In genomic region chr14:34000396-34000795, GRCh38 we compare ENCODE assay signal across 16 cellular contexts. TPM values are rescaled to one million over a fixed set of nuclear protein-coding genes. Genes with fewer than 3 reads are reported as not detected.
DNase-seq lines count a peak whose midpoint lies in the region; ATAC-seq, FAIRE-seq and TF ChIP-seq lines count a peak whose summit lies in the region.
"Had no signal": no experiment of that assay in that cellular context is flagged by ENCODE, and none has a peak within 500 bp of the region (broad histone marks: within the 10 kb centered on the region; RNA-seq: fewer than 3 reads in every experiment).

No MANE protein-coding gene starts in this region.

- TF ChIP-seq EP300 in HepG2 (IDR thresholded peaks at IDR 0.05; ENCODE audit: low read depth in 2 of 2, low read length in 2 of 2) (no peak), HepG2 (CRISPR knock-in tag; IDR thresholded peaks at IDR 0.05; ENCODE audit: borderline replicate concordance) (no peak), K562 (IDR thresholded peaks at IDR 0.05; ENCODE audit: low read length) (no peak)

- no peak overlapping the region for H3K14ac ChIP-seq in trophoblast cell (ENCODE audit: low read length)

- peaks cover 0 to 20% of the 10 kb centered on the region in 2 experiments; a peak in 1 of 5 replicates for H3K27me3 ChIP-seq in HepG2 (ENCODE audit: control insufficient read depth in 1 of 2, insufficient read depth in 2 of 2, low read length in 2 of 2)
- no peaks in the 10 kb centered on the region for H3K27me3 ChIP-seq in right lobe of liver
- H3K27me3 ChIP-seq in K562 (ENCODE audit: control insufficient read depth in 2 of 2, insufficient read depth in 2 of 2, low read length in 2 of 2) = no peaks in the 10 kb centered on the region
- H3K27me3 ChIP-seq in trophoblast cell (ENCODE audit: insufficient read depth, low read length) = no peaks in the 10 kb centered on the region

- no peak overlapping the region for H3K18ac ChIP-seq in trophoblast cell (ENCODE audit: low read length)

- H2BK120ac ChIP-seq in trophoblast cell (ENCODE audit: insufficient read depth, low read length, poor library complexity) = no peak overlapping the region

- FAIRE-seq in HepG2 (lab: Jason Lieb, UNC) (no peak), K562 (lab: Jason Lieb, UNC) (no peak)

- H3K4ac ChIP-seq in trophoblast cell (ENCODE audit: low read depth, low read length) = no peak overlapping the region

- H2BK5ac ChIP-seq in trophoblast cell (ENCODE audit: low read depth, low read length, poor library complexity) = no peak overlapping the region

- no peak for TF ChIP-seq POLR2A in HepG2 (IDR thresholded peaks at IDR 0.05; ENCODE audit: insufficient read depth in 1 of 2, low read depth in 2 of 2, low read length in 2 of 2)
- no peak for TF ChIP-seq POLR2A in right lobe of liver (IDR thresholded peaks at IDR 0.05)
- TF ChIP-seq POLR2A in K562 (conservative IDR thresholded peaks at IDR 0.05) = no peak
- no peak for TF ChIP-seq POLR2A in erythroblast (IDR thresholded peaks at IDR 0.05; ENCODE audit: low read length)

- H3K79me1 ChIP-seq in trophoblast cell (ENCODE audit: low read length) = no peaks in the 10 kb centered on the region

- H3K9me1 ChIP-seq in K562 (ENCODE audit: control insufficient read depth, insufficient read depth, low read length) = no peaks in the 10 kb centered on the region

- DNase-seq in HepG2 (ENCODE audit: low spot score) = no peak
- no peak for DNase-seq in right lobe of liver
- no peak for DNase-seq in K562 (ENCODE audit: extremely low read depth in 1 of 4, low spot score in 3 of 4)
- DNase-seq in trophoblast cell = peak; percentile 52 to 61
- no peak for DNase-seq in erythroblast (lab: John Stamatoyannopoulos, UW)
- no peak for DNase-seq in NCI-H1436 (lab: John Stamatoyannopoulos, UW)
- DNase-seq: ACHN; C1 segment of cervical spinal cord; CD4-positive, alpha-beta memory T cell; DND-41; GDM1; HCEC 1CT; HFFc6 had no signal

- H3K79me2 ChIP-seq in HepG2 (ENCODE audit: insufficient read depth, low read length) = no peaks in the 10 kb centered on the region
- no peaks in the 10 kb centered on the region for H3K79me2 ChIP-seq in K562 (ENCODE audit: control insufficient read depth, insufficient read depth, low read length)
- no peaks in the 10 kb centered on the region for H3K79me2 ChIP-seq in trophoblast cell (ENCODE audit: control insufficient read depth, insufficient read depth, low read length, poor library complexity)

- H2AFZ ChIP-seq in HepG2 (ENCODE audit: low read length) = no peak overlapping the region
- H2AFZ ChIP-seq in K562 (ENCODE audit: low read depth, low read length) = peak overlapping the region; percentile 51
- H2AFZ ChIP-seq in trophoblast cell (ENCODE audit: insufficient read depth, low read length, poor library complexity) = no peak overlapping the region

- TF ChIP-seq RAD21 in HepG2 (CRISPR knock-in tag; IDR thresholded peaks at IDR 0.05) (no peak), K562 (CRISPR knock-in tag; conservative IDR thresholded peaks at IDR 0.05 in 1 of 2, IDR thresholded peaks at IDR 0.05 in 1 of 2) (no peak)

- CTCF ChIA-PET in HepG2 (lab: Yijun Ruan, JAX; ENCODE audit: low intra/inter-chr PET ratio, low total read pairs) (no interaction called here), K562 (lab: Yijun Ruan, JAX; ENCODE audit: low intra/inter-chr PET ratio) (interaction anchor here (0.6 kb wide), 1 partner anchor 1050 kb away, joined by 3 read pairs; no protein-coding TSS in a partner anchor)

- no peak for TF ChIP-seq CTCF in HepG2 (CRISPR knock-in tag; IDR thresholded peaks at IDR 0.05)
- TF ChIP-seq CTCF in right lobe of liver (IDR thresholded peaks at IDR 0.05) = no peak
- TF ChIP-seq CTCF in K562 (IDR thresholded peaks at IDR 0.05 in 2 of 3, conservative IDR thresholded peaks at IDR 0.05 in 1 of 3; ENCODE audit: insufficient read depth in 2 of 3, low read depth in 1 of 3, low read length in 3 of 3) = no peak

- no peak overlapping the region for H3K9ac ChIP-seq in HepG2 (ENCODE audit: insufficient read depth, low read depth, low read length)
- no peak overlapping the region for H3K9ac ChIP-seq in K562 (ENCODE audit: insufficient read depth in 1 of 2, low read depth in 2 of 2, low read length in 2 of 2)
- H3K9ac ChIP-seq in trophoblast cell (ENCODE audit: low read length) = no peak overlapping the region

- no peak overlapping the region for H3K27ac ChIP-seq in HepG2 (ENCODE audit: extremely low read length, insufficient read depth, low read length)
- H3K27ac ChIP-seq in right lobe of liver = no peak overlapping the region
- H3K27ac ChIP-seq in K562 (ENCODE audit: extremely low read depth, low read depth, low read length) = no peak overlapping the region
- no peak overlapping the region for H3K27ac ChIP-seq in trophoblast cell (ENCODE audit: low read depth, low read length)
- H3K27ac ChIP-seq: HL-60 had no signal

- no peak overlapping the region for H4K91ac ChIP-seq in trophoblast cell (ENCODE audit: low read depth, low read length)

- ATAC-seq in HepG2 (peak; percentile 43), right lobe of liver (no peak), K562 (peak; percentile 44; the same call in 1 of the 3 replicates), HG03097 (IDR thresholded peaks at IDR 0.05; ENCODE audit: low FRiP score, unreplicated experiment) (no peak), HG02938 (IDR thresholded peaks at IDR 0.05; ENCODE audit: unreplicated experiment) (no peak)

- no peaks in the 10 kb centered on the region for H3K36me3 ChIP-seq in HepG2 (replicated peaks in 1 of 2; ENCODE audit: control insufficient read depth in 1 of 2, insufficient read depth in 2 of 2, low read length in 2 of 2)
- H3K36me3 ChIP-seq in right lobe of liver = no peaks in the 10 kb centered on the region
- H3K36me3 ChIP-seq in K562 (ENCODE audit: control insufficient read depth, insufficient read depth, low read length) = no peaks in the 10 kb centered on the region
- no peaks in the 10 kb centered on the region for H3K36me3 ChIP-seq in trophoblast cell (ENCODE audit: control insufficient read depth in 1 of 2, insufficient read depth in 2 of 2, low read length in 2 of 2)

- no peak overlapping the region for H2BK12ac ChIP-seq in trophoblast cell (ENCODE audit: low read length)

- in situ Hi-C loops in HepG2 (cut with HindIII; ENCODE audit: extremely low pct_ligation_motif_present, low pct_unique_long_range_greater_than_20kb) (no loop called here), K562 (cut with MboI) (loop anchor here (10.0 kb wide), 1 partner anchor 54 kb away; no protein-coding TSS in a partner anchor)

- POLR2A ChIA-PET in HepG2 (lab: Yijun Ruan, JAX) (no interaction called here), K562 (lab: Yijun Ruan, JAX) (interaction anchor here (1.1 kb wide), 1 partner anchor 35 kb away, joined by 3 read pairs; no protein-coding TSS in a partner anchor)

- H3K23ac ChIP-seq in trophoblast cell (ENCODE audit: low read length) = no peak overlapping the region

- H3K9me3 ChIP-seq in HepG2 (ENCODE audit: low read length) = no peaks in the 10 kb centered on the region
- no peaks in the 10 kb centered on the region for H3K9me3 ChIP-seq in right lobe of liver
- H3K9me3 ChIP-seq in K562 (replicated peaks; ENCODE audit: control insufficient read depth, insufficient read depth, low read depth, low read length) = no peaks in the 10 kb centered on the region
- peaks cover under 1% of the 10 kb centered on the region for H3K9me3 ChIP-seq in trophoblast cell (ENCODE audit: insufficient read depth, low read depth, low read length)

- H3K4me3 ChIP-seq in HepG2 (replicated peaks in 1 of 3; ENCODE audit: insufficient read depth in 1 of 3, low read depth in 2 of 3, low read length in 3 of 3) = no peak overlapping the region
- H3K4me3 ChIP-seq in right lobe of liver = no peak overlapping the region
- H3K4me3 ChIP-seq in K562 = no peak overlapping the region
- H3K4me3 ChIP-seq in trophoblast cell (ENCODE audit: low read depth, low read length) = no peak overlapping the region

- BruUV-seq in HepG2 (replicated peaks; lab: Mats Ljungman, UMichigan) (no TSS peak), K562 (replicated peaks; lab: Mats Ljungman, UMichigan) (no TSS peak)

- H3K4me1 ChIP-seq in HepG2 (ENCODE audit: insufficient read depth, low read length) (peaks cover 3% of the 10 kb centered on the region; the same call in 1 of the 2 replicates), right lobe of liver (no peaks in the 10 kb centered on the region), K562 (replicated peaks in 1 of 2; ENCODE audit: control insufficient read depth in 2 of 2, insufficient read depth in 2 of 2, low read length in 2 of 2) (peaks cover 0 to 13% of the 10 kb centered on the region in 2 experiments; a peak in 3 of 5 replicates), trophoblast cell (ENCODE audit: control insufficient read depth in 1 of 2, insufficient read depth in 2 of 2, low read length in 2 of 2) (no peaks in the 10 kb centered on the region)

- H3K4me2 ChIP-seq in HepG2 (ENCODE audit: low read depth, low read length) (no peak overlapping the region), K562 (ENCODE audit: insufficient read depth, low read length) (no peak overlapping the region), trophoblast cell (ENCODE audit: low read length) (no peak overlapping the region)

- no peak overlapping the region for H4K12ac ChIP-seq in trophoblast cell (ENCODE audit: low read depth, low read length)

- no peak overlapping the region for H4K8ac ChIP-seq in trophoblast cell (ENCODE audit: low read depth, low read length)

- 69% methylated on average over 4 of the region's 4 CpGs for WGBS in HepG2 (ENCODE audit: low lambda C conversion rate)
- 79% methylated on average over 4 of the region's 4 CpGs for WGBS in right lobe of liver (ENCODE audit: insufficient coverage, low coverage, low lambda C conversion rate, missing lambda C conversion rate)
- 71% methylated on average over 4 of the region's 4 CpGs for WGBS in K562 (ENCODE audit: insufficient coverage, low coverage, missing lambda C conversion rate)
- WGBS in trophoblast cell (ENCODE audit: extremely low coverage, insufficient coverage, insufficient read length) = no CpG with 5 or more reads among the region's 4 CpGs

- intact Hi-C loops in HepG2 (cut with micrococcal nuclease; ENCODE audit: unreplicated experiment) = no loop called here
- intact Hi-C loops in right lobe of liver (cut with DNase I) = no loop called here
- intact Hi-C loops in K562 (cut with micrococcal nuclease) = no loop called here

- no peak overlapping the region for H2AK5ac ChIP-seq in trophoblast cell (ENCODE audit: low read length)

- H4K20me1 ChIP-seq in HepG2 (ENCODE audit: insufficient read depth, low read length) (no peaks in the 10 kb centered on the region), K562 (replicated peaks; ENCODE audit: control insufficient read depth, insufficient read depth, low read length) (no peaks in the 10 kb centered on the region)

RNA-seq across cellular contexts. Expression of gene EGLN3, which starts 49.5 kb away (rescaled TPM):
- total RNA-seq in HepG2 (2016; rRNA removed; fragmentation: Illumina TruSeq; extraction: Trizol) (0.18 TPM in 2 replicates), right lobe of liver (10 to 100 TPM in 1 of 6 experiments, 1 to 10 TPM in 5; 1.9 to 25.4 (median 2.1) TPM), K562 (2014; rRNA removed) (5.8 and 9.4 TPM in 2 replicates), K562 (2014; rRNA removed; fragmentation: Illumina TruSeq; extraction: Trizol) (11.0 and 12.7 TPM in 2 replicates), K562 (2015; rRNA removed; fragmentation: Illumina TruSeq; extraction: Trizol) (3.0 and 3.9 TPM in 2 replicates), K562 (2021) (11.5 and 13.0 TPM in 2 replicates)
- total RNA-seq in HepG2 (2016; cell fraction: cytosol; rRNA removed; fragmentation: Illumina TruSeq; extraction: Trizol; ENCODE audit: low read depth) = not detected in 2 replicates
- 0.13 and 0.39 TPM in 2 replicates for total RNA-seq in HepG2 (2016; cell fraction: insoluble cytoplasmic fraction; rRNA removed; fragmentation: Illumina TruSeq; extraction: Trizol)
- 0.07 and 0.12 TPM in 2 replicates for total RNA-seq in HepG2 (2016; cell fraction: membrane; rRNA removed; fragmentation: Illumina TruSeq; extraction: Trizol)
- total RNA-seq in HepG2 (2016; cell fraction: nucleus; rRNA removed; fragmentation: Illumina TruSeq; extraction: Trizol) = not detected in 2 replicates
- polyA plus RNA-seq in HepG2 (2011; rRNA removed) (27.3 and 30.1 TPM in 2 replicates), K562 (2011; rRNA removed) (49.5 and 87.6 TPM in 2 replicates), K562 (2014; fragmentation: Illumina TruSeq; extraction: Trizol) (11.4 and 15.0 TPM in 2 replicates), K562 (2014; fragmentation: Nextera tagmentation; extraction: Ambion mirVana) (1 to 10 TPM; 2.5 to 3.0 TPM), K562 (2014; rRNA removed) (5.3 and 6.7 TPM in 2 replicates)
- 13.7 and 27.8 TPM in 2 replicates for polyA plus RNA-seq in HepG2 (2011; cell fraction: cytosol; rRNA removed)
- 14.1 and 18.4 TPM in 2 replicates for polyA plus RNA-seq in HepG2 (2011; cell fraction: nucleus; rRNA removed)
- polyA plus RNA-seq in HepG2 (2012) = 89.8 and 101 TPM in 2 replicates
- not detected in 2 replicates for polyA plus RNA-seq in HepG2 (2016; cell fraction: cytosol; fragmentation: Illumina TruSeq; extraction: Trizol; ENCODE audit: low read depth)
- polyA plus RNA-seq in HepG2 (2016; cell fraction: insoluble cytoplasmic fraction; fragmentation: Illumina TruSeq; extraction: Trizol; ENCODE audit: low read depth) = 0.11 and 0.19 TPM in 2 replicates
- polyA plus RNA-seq in HepG2 (2016; cell fraction: membrane; fragmentation: Illumina TruSeq; extraction: Trizol; ENCODE audit: low read depth) = 0.17 TPM in 1 of 2 replicates, not detected in the other
- not detected in 2 replicates for polyA plus RNA-seq in HepG2 (2016; cell fraction: nucleus; fragmentation: Illumina TruSeq; extraction: Trizol; ENCODE audit: insufficient read depth, low read depth)
- polyA minus RNA-seq in HepG2 (2011; rRNA and poly(A)+ RNA removed; ENCODE audit: low replicate concordance) = 8.9 and 29.0 TPM in 2 replicates
- polyA minus RNA-seq in HepG2 (2011; cell fraction: cytosol; rRNA and poly(A)+ RNA removed) = 24.4 and 43.2 TPM in 2 replicates
- 23.8 and 49.0 TPM in 2 replicates for polyA minus RNA-seq in HepG2 (2011; cell fraction: nucleus; rRNA and poly(A)+ RNA removed)
- 57.3 and 84.8 TPM in 2 replicates for total RNA-seq in K562 (2011; cell fraction: chromatin; rRNA removed; ENCODE audit: low replicate concordance)
- 43.2 and 49.0 TPM in 2 replicates for total RNA-seq in K562 (2011; cell fraction: nucleolus; rRNA removed)
- 64.0 and 78.9 TPM in 2 replicates for total RNA-seq in K562 (2011; cell fraction: nucleoplasm; rRNA removed)
- polyA plus RNA-seq in K562 (2011; cell fraction: cytosol; rRNA removed) = 23.6 and 30.2 TPM in 2 replicates
- polyA plus RNA-seq in K562 (2011; cell fraction: nucleus; rRNA removed) = 40.3 and 50.5 TPM in 2 replicates
- 8.2 and 20.2 TPM in 2 replicates for polyA plus RNA-seq in K562 (2012)
- 68.1 and 110 TPM in 2 replicates for polyA minus RNA-seq in K562 (2011; rRNA and poly(A)+ RNA removed)
- 30.3 and 62.4 TPM in 2 replicates for polyA minus RNA-seq in K562 (2011; cell fraction: cytosol; rRNA and poly(A)+ RNA removed)
- 57.8 and 58.2 TPM in 2 replicates for polyA minus RNA-seq in K562 (2011; cell fraction: nucleus; rRNA and poly(A)+ RNA removed)
- 40.4 and 40.5 TPM in 2 replicates for polyA plus RNA-seq in trophoblast cell (2013)

Comparison
In these comparisons a context has a peak if more than half of its experiments do, and no peak if none do; other contexts are left out.
1. ATAC-seq: peak in HepG2 (single experiment) and K562 (single experiment); none in right lobe of liver (0 of 4), HG03097 (single experiment) and HG02938 (single experiment).
2. DNase-seq: peak in trophoblast cell (2 of 2); none in HepG2 (single experiment), right lobe of liver (0 of 3), K562 (0 of 4), erythroblast (0 of 2) and NCI-H1436 (single experiment).